Comparison of ENCODE assay signal across 10 cellular contexts in genomic region chr18:45449761-45450227, GRCh38.
A peak's percentile ranks its signal among the peaks of the same experiment; 100 is the strongest.
DNase-seq lines count a peak whose midpoint lies in the region; ATAC-seq and TF ChIP-seq lines count a peak whose summit lies in the region.
"Had no signal": no experiment of that assay in that cellular context is flagged by ENCODE, and none has a peak within 500 bp of the region (broad histone marks: within the 10 kb centered on the region; RNA-seq: fewer than 3 reads in every experiment).

No MANE protein-coding gene starts in this region.

- H3K4me1 Mint-ChIP-seq in neural progenitor cell = peaks cover 24% of the 10 kb centered on the region
- no peaks in the 10 kb centered on the region for H3K4me1 Mint-ChIP-seq in CD4-positive, alpha-beta T cell (ENCODE audit: low read depth)
- H3K4me1 Mint-ChIP-seq: activated naive CD8-positive, alpha-beta T cell treated with anti-CD3 and anti-CD28 coated beads for 36 hours; CD4-positive, alpha-beta memory T cell had no signal

- H3K36me3 ChIP-seq in neural progenitor cell = no peaks in the 10 kb centered on the region

- H3K9me3 ChIP-seq in neural progenitor cell (ENCODE audit: low read depth) = no peaks in the 10 kb centered on the region
- H3K9me3 ChIP-seq in CD4-positive, alpha-beta T cell (ENCODE audit: control insufficient read depth, low read length) = no peaks in the 10 kb centered on the region

- no peak overlapping the region for H3K9ac ChIP-seq in neural progenitor cell

- no peak overlapping the region for H3K4me3 Mint-ChIP-seq in neural progenitor cell
- no peak overlapping the region for H3K4me3 Mint-ChIP-seq in CD4-positive, alpha-beta T cell
- H3K4me3 Mint-ChIP-seq: activated naive CD8-positive, alpha-beta T cell treated with anti-CD3 and anti-CD28 coated beads for 36 hours; CD4-positive, alpha-beta memory T cell had no signal

- H3F3A ChIP-seq in neural progenitor cell (ENCODE audit: low read depth) = no peaks in the 10 kb centered on the region

- no peaks in the 10 kb centered on the region for H3K27me3 Mint-ChIP-seq in neural progenitor cell (ENCODE audit: insufficient read depth, low read depth)
- H3K27me3 Mint-ChIP-seq in CD4-positive, alpha-beta T cell = peaks cover 15% of the 10 kb centered on the region
- H3K27me3 Mint-ChIP-seq: activated naive CD8-positive, alpha-beta T cell treated with anti-CD3 and anti-CD28 coated beads for 36 hours had no signal

- no peak for TF ChIP-seq POLR2A in GM18505 (IDR thresholded peaks at IDR 0.05; ENCODE audit: borderline replicate concordance, extremely low read depth, insufficient read depth, insufficient read length)

- H4K20me1 ChIP-seq in neural progenitor cell (ENCODE audit: low read depth) = no peaks in the 10 kb centered on the region

- POLR2A ChIA-PET in CD4-positive, alpha-beta T cell (lab: Charles Lee) = no interaction called here

- DNase-seq in AG09309 (ENCODE audit: low read depth) = peak; percentile 4
- peak; percentile 55 to 87 for DNase-seq in NCI-H446 (lab: John Stamatoyannopoulos, UW)
- peak; percentile 79 for DNase-seq in fibroblast of peridontal ligament (ENCODE audit: extremely low read depth)
- DNase-seq in neural progenitor cell (ENCODE audit: low spot score) = no peak
- no peak for DNase-seq in GM13977 (ENCODE audit: low spot score)
- DNase-seq in CD4-positive, alpha-beta T cell = no peak
- no peak for DNase-seq in kidney glomerular epithelial cell (lab: John Stamatoyannopoulos, UW)
- DNase-seq: activated naive CD8-positive, alpha-beta T cell treated with anti-CD3 and anti-CD28 coated beads for 36 hours; CD4-positive, alpha-beta memory T cell had no signal

- TF ChIP-seq CTCF in AG09309 (IDR thresholded peaks at IDR 0.05; ENCODE audit: control insufficient read depth, insufficient read depth, low read depth, low read length, missing control alignments) = no peak
- no peak for TF ChIP-seq CTCF in neural progenitor cell (IDR thresholded peaks at IDR 0.05)
- TF ChIP-seq CTCF in GM13977 (IDR thresholded peaks at IDR 0.05; ENCODE audit: extremely low read depth, insufficient read depth, missing control alignments) = no peak
- no peak for TF ChIP-seq CTCF in CD4-positive, alpha-beta T cell (IDR thresholded peaks at IDR 0.05)

- H3K79me2 ChIP-seq in neural progenitor cell (ENCODE audit: low read depth) = no peaks in the 10 kb centered on the region

- H3K36me3 Mint-ChIP-seq in neural progenitor cell = no peaks in the 10 kb centered on the region
- H3K36me3 Mint-ChIP-seq in CD4-positive, alpha-beta T cell (ENCODE audit: low read depth) = no peaks in the 10 kb centered on the region
- H3K36me3 Mint-ChIP-seq: activated naive CD8-positive, alpha-beta T cell treated with anti-CD3 and anti-CD28 coated beads for 36 hours; CD4-positive, alpha-beta memory T cell had no signal

- peaks cover 3% of the 10 kb centered on the region for H3K9me3 Mint-ChIP-seq in neural progenitor cell
- H3K9me3 Mint-ChIP-seq in CD4-positive, alpha-beta T cell = no peaks in the 10 kb centered on the region
- H3K9me3 Mint-ChIP-seq: activated naive CD8-positive, alpha-beta T cell treated with anti-CD3 and anti-CD28 coated beads for 36 hours had no signal

- no peak overlapping the region for H2AFZ ChIP-seq in neural progenitor cell (replicated peaks)

- H3K4me2 ChIP-seq in neural progenitor cell = peak overlapping the region; percentile 51

- no peaks in the 10 kb centered on the region for H3K27me3 ChIP-seq in neural progenitor cell
- H3K27me3 ChIP-seq in CD4-positive, alpha-beta T cell (ENCODE audit: control insufficient read depth, insufficient read depth, low read length) = no peaks in the 10 kb centered on the region

- in situ Hi-C loops in GM13977 (cut with MboI; ENCODE audit: low pct_unique_long_range_greater_than_20kb, low sequenced_read_pairs, unreplicated experiment) = no loop called here

- no peak for ATAC-seq in GM18505 (IDR thresholded peaks at IDR 0.05; ENCODE audit: unreplicated experiment)
- ATAC-seq in CD4-positive, alpha-beta T cell (ENCODE audit: poor library complexity) = no peak

- no peak overlapping the region for H3K27ac ChIP-seq in neural progenitor cell
- H3K27ac ChIP-seq in CD4-positive, alpha-beta T cell (ENCODE audit: low read depth, low read length) = no peak overlapping the region

- H3K4me1 ChIP-seq in neural progenitor cell = peaks cover 15% of the 10 kb centered on the region

- intact Hi-C loops in CD4-positive, alpha-beta T cell (cut with DNase I, micrococcal nuclease) = no loop called here

- CTCF ChIA-PET in CD4-positive, alpha-beta T cell (lab: Charles Lee) = no interaction called here

- H3K4me3 ChIP-seq in AG09309 (ENCODE audit: control insufficient read depth, low read depth, low read length) (no peak overlapping the region), neural progenitor cell (no peak overlapping the region)

- H3K27ac Mint-ChIP-seq in neural progenitor cell = peak overlapping the region; percentile 25
- H3K27ac Mint-ChIP-seq in CD4-positive, alpha-beta T cell = no peak overlapping the region
- H3K27ac Mint-ChIP-seq: activated naive CD8-positive, alpha-beta T cell treated with anti-CD3 and anti-CD28 coated beads for 36 hours; CD4-positive, alpha-beta memory T cell had no signal

Comparison
In these comparisons a context has a peak if more than half of its experiments do, and no peak if none do; other contexts are left out.
1. DNase-seq: peak in AG09309 (single experiment), NCI-H446 (2 of 2) and fibroblast of peridontal ligament (single experiment); none in neural progenitor cell (single experiment), GM13977 (single experiment), CD4-positive, alpha-beta T cell (0 of 10) and kidney glomerular epithelial cell (single experiment).